In genomic region chr19:50880241-50880640, GRCh38 we compare ENCODE assay signal across 33 cellular contexts. TPM values are rescaled to one million over a fixed set of nuclear protein-coding genes. Genes with fewer than 3 reads are reported as not detected.
"Had no signal": no experiment of that assay in that cellular context is flagged by ENCODE, and none has a peak within 500 bp of the region (broad histone marks: within the 10 kb centered on the region; RNA-seq: fewer than 3 reads in every experiment).

No MANE protein-coding gene starts in this region.

- H3K36me3 ChIP-seq: adrenal gland, esophagus muscularis mucosa, gastrocnemius medialis had no signal

- H3K27ac Mint-ChIP-seq: activated CD4-positive, alpha-beta memory T cell treated with anti-CD3 and anti-CD28 coated beads for 36 hours; activated CD4-positive, alpha-beta T cell treated with anti-CD3 and anti-CD28 coated beads for 36 hours; activated CD4-positive, alpha-beta T cell treated with anti-CD3 and anti-CD28 coated beads, Interleukin-2, amount 10 ng/mL, durations not matched to agents 24 days and 14 days; activated CD8-positive, alpha-beta T cell treated with anti-CD3 and anti-CD28 coated beads, Interleukin-2, amount 10 ng/mL, durations not matched to agents 7 days and 5 days; activated naive CD8-positive, alpha-beta T cell; activated T-helper 17 cell treated with anti-CD3 and anti-CD28 coated beads, Interleukin-2, amount 50 U/mL, for 72 hours; effector memory CD8-positive, alpha-beta T cell; T-helper 17 cell; T-helper 2 cell treated with Interferon-gamma antibody and Interleukin-4, amounts not matched to agents 5 μg/mL and 100 μg/mL, for 36 hours had no signal

- H3K4me3 ChIP-seq: adrenal gland, body of pancreas, esophagus muscularis mucosa, gastrocnemius medialis had no signal

- H3K9me3 ChIP-seq: adrenal gland, body of pancreas, esophagus muscularis mucosa, gastrocnemius medialis had no signal

- H3K36me3 Mint-ChIP-seq: activated CD4-positive, alpha-beta memory T cell treated with anti-CD3 and anti-CD28 coated beads for 36 hours; activated naive CD8-positive, alpha-beta T cell had no signal

- H3K4me1 ChIP-seq: adrenal gland, body of pancreas, esophagus muscularis mucosa, foreskin keratinocyte, gastrocnemius medialis had no signal

- DNase-seq: activated CD4-positive, alpha-beta memory T cell treated with anti-CD3 and anti-CD28 coated beads for 36 hours; activated CD4-positive, alpha-beta T cell treated with anti-CD3 and anti-CD28 coated beads for 36 hours; activated CD4-positive, alpha-beta T cell treated with anti-CD3 and anti-CD28 coated beads, Interleukin-2, amount 10 ng/mL, durations not matched to agents 24 days and 14 days; activated CD4-positive, CD25-positive, alpha-beta regulatory T cell; activated CD4-positive, CD25-positive, alpha-beta regulatory T cell treated with anti-CD3 and anti-CD28 coated beads, Interleukin-2, amount 50 U/mL, for 72 hours; activated CD8-positive, alpha-beta T cell treated with anti-CD3 and anti-CD28 coated beads, Interleukin-2, amount 10 ng/mL, durations not matched to agents 7 days and 5 days; activated effector memory CD4-positive, alpha-beta T cell treated with Interleukin-2 at 50 U/mL for 16 hours; activated gamma-delta T cell treated with Interleukin-2 at 50 U/mL for 16 hours; activated naive CD4-positive, alpha-beta T cell treated with anti-CD3 and anti-CD28 coated beads, Interleukin-2, amount 50 U/mL, for 16 hours; activated naive CD4-positive, alpha-beta T cell treated with Interleukin-2 at 50 U/mL for 16 hours; activated T-cell treated with anti-CD3 and anti-CD28 coated beads, Interleukin-2, amount 50 U/mL, for 4 hours; adrenal gland; amygdala; aorta; body of pancreas; caudate nucleus; cortex of kidney; dermis blood vessel endothelial cell; effector CD4-positive, alpha-beta T cell; effector memory CD8-positive, alpha-beta T cell; erythroblast; foreskin keratinocyte; gastrocnemius medialis; glutamatergic neuron; T-helper 1 cell; T-helper 17 cell; T1000 had no signal

- H3K9me3 Mint-ChIP-seq: activated CD4-positive, alpha-beta memory T cell treated with anti-CD3 and anti-CD28 coated beads for 36 hours; activated CD4-positive, alpha-beta T cell treated with anti-CD3 and anti-CD28 coated beads, Interleukin-2, amount 10 ng/mL, durations not matched to agents 24 days and 14 days; activated T-cell treated with anti-CD3 and anti-CD28 coated beads, Interleukin-2, amount 50 U/mL, for 4 hours; activated T-helper 17 cell treated with anti-CD3 and anti-CD28 coated beads, Interleukin-2, amount 50 U/mL, for 72 hours; effector memory CD8-positive, alpha-beta T cell; T-helper 2 cell treated with Interferon-gamma antibody and Interleukin-4, amounts not matched to agents 5 μg/mL and 100 μg/mL, for 36 hours had no signal

- H3K27ac ChIP-seq: adrenal gland, body of pancreas, esophagus muscularis mucosa, foreskin keratinocyte, gastrocnemius medialis had no signal

- H3K27me3 ChIP-seq: adrenal gland had no signal

- H3K4me1 Mint-ChIP-seq: activated CD4-positive, alpha-beta T cell treated with anti-CD3 and anti-CD28 coated beads for 36 hours; activated CD4-positive, alpha-beta T cell treated with anti-CD3 and anti-CD28 coated beads, Interleukin-2, amount 10 ng/mL, durations not matched to agents 24 days and 14 days; activated T-helper 17 cell treated with anti-CD3 and anti-CD28 coated beads, Interleukin-2, amount 50 U/mL, for 72 hours; T-helper 17 cell had no signal

- ATAC-seq: activated CD4-positive, alpha-beta T cell treated with anti-CD3 and anti-CD28 coated beads for 36 hours; activated CD8-positive, alpha-beta T cell treated with anti-CD3 and anti-CD28 coated beads, Interleukin-2, amount 10 ng/mL, durations not matched to agents 7 days and 5 days; activated T-cell treated with anti-CD3 and anti-CD28 coated beads, Interleukin-2, amount 50 U/mL, for 4 hours; activated T-helper 17 cell treated with anti-CD3 and anti-CD28 coated beads, Interleukin-2, amount 50 U/mL, for 72 hours; body of pancreas; effector memory CD8-positive, alpha-beta T cell; foreskin keratinocyte; gastrocnemius medialis; T-helper 17 cell had no signal

- H3K4me3 Mint-ChIP-seq: activated CD4-positive, alpha-beta memory T cell treated with anti-CD3 and anti-CD28 coated beads for 36 hours; activated CD4-positive, alpha-beta T cell treated with anti-CD3 and anti-CD28 coated beads for 36 hours; activated CD4-positive, alpha-beta T cell treated with anti-CD3 and anti-CD28 coated beads, Interleukin-2, amount 10 ng/mL, durations not matched to agents 24 days and 14 days; activated CD8-positive, alpha-beta T cell treated with anti-CD3 and anti-CD28 coated beads, Interleukin-2, amount 10 ng/mL, durations not matched to agents 7 days and 5 days; activated naive CD8-positive, alpha-beta T cell; activated T-cell treated with anti-CD3 and anti-CD28 coated beads, Interleukin-2, amount 50 U/mL, for 4 hours; activated T-helper 17 cell treated with anti-CD3 and anti-CD28 coated beads, Interleukin-2, amount 50 U/mL, for 72 hours; effector memory CD8-positive, alpha-beta T cell; T-helper 17 cell; T-helper 2 cell treated with Interferon-gamma antibody and Interleukin-4, amounts not matched to agents 5 μg/mL and 100 μg/mL, for 36 hours had no signal

RNA-seq across cellular contexts. Expression of gene KLK2, which starts 7.0 kb away (rescaled TPM):
- total RNA-seq: activated CD4-positive, alpha-beta memory T cell treated with anti-CD3 and anti-CD28 coated beads for 36 hours; activated CD4-positive, alpha-beta T cell treated with anti-CD3 and anti-CD28 coated beads for 36 hours; activated CD8-positive, alpha-beta memory T cell treated with anti-CD3 and anti-CD28 coated beads for 36 hours; activated CD8-positive, alpha-beta T cell treated with anti-CD3 and anti-CD28 coated beads, Interleukin-2, amount 10 ng/mL, durations not matched to agents 7 days and 5 days; activated T-cell treated with anti-CD3 and anti-CD28 coated beads, Interleukin-2, amount 50 U/mL, for 4 hours; aorta; body of pancreas; chondrocyte; dermis blood vessel endothelial cell; esophagus muscularis mucosa; foreskin keratinocyte; gastrocnemius medialis; T-helper 17 cell had no signal

RNA-seq across cellular contexts. Expression of gene KLK3, which starts 25.5 kb away (rescaled TPM):
- total RNA-seq: activated CD4-positive, alpha-beta memory T cell treated with anti-CD3 and anti-CD28 coated beads for 36 hours; activated CD4-positive, alpha-beta T cell treated with anti-CD3 and anti-CD28 coated beads for 36 hours; activated CD4-positive, alpha-beta T cell treated with anti-CD3 and anti-CD28 coated beads, Interleukin-2, amount 10 ng/mL, durations not matched to agents 24 days and 14 days; activated CD8-positive, alpha-beta memory T cell treated with anti-CD3 and anti-CD28 coated beads for 36 hours; activated CD8-positive, alpha-beta T cell treated with anti-CD3 and anti-CD28 coated beads, Interleukin-2, amount 10 ng/mL, durations not matched to agents 7 days and 5 days; activated T-cell treated with anti-CD3 and anti-CD28 coated beads, Interleukin-2, amount 50 U/mL, for 4 hours; activated T-helper 17 cell treated with anti-CD3 and anti-CD28 coated beads, Interleukin-2, amount 50 U/mL, for 72 hours; aorta; body of pancreas; chondrocyte; dermis blood vessel endothelial cell; esophagus muscularis mucosa; foreskin keratinocyte; gastrocnemius medialis; T-helper 17 cell had no signal

RNA-seq across cellular contexts. Expression of gene KLK4, which starts 31.0 kb away (rescaled TPM):
- total RNA-seq: activated CD4-positive, alpha-beta memory T cell treated with anti-CD3 and anti-CD28 coated beads for 36 hours; activated CD4-positive, alpha-beta T cell treated with anti-CD3 and anti-CD28 coated beads for 36 hours; activated CD4-positive, alpha-beta T cell treated with anti-CD3 and anti-CD28 coated beads, Interleukin-2, amount 10 ng/mL, durations not matched to agents 24 days and 14 days; activated CD8-positive, alpha-beta memory T cell treated with anti-CD3 and anti-CD28 coated beads for 36 hours; activated CD8-positive, alpha-beta T cell treated with anti-CD3 and anti-CD28 coated beads, Interleukin-2, amount 10 ng/mL, durations not matched to agents 7 days and 5 days; activated T-cell treated with anti-CD3 and anti-CD28 coated beads, Interleukin-2, amount 50 U/mL, for 4 hours; activated T-helper 17 cell treated with anti-CD3 and anti-CD28 coated beads, Interleukin-2, amount 50 U/mL, for 72 hours; aorta; body of pancreas; chondrocyte; dermis blood vessel endothelial cell; esophagus muscularis mucosa; foreskin keratinocyte; gastrocnemius medialis; T-helper 17 cell had no signal

RNA-seq across cellular contexts. Expression of gene KLK15, which starts 46.9 kb away (rescaled TPM):
- total RNA-seq: activated CD4-positive, alpha-beta memory T cell treated with anti-CD3 and anti-CD28 coated beads for 36 hours; activated CD4-positive, alpha-beta T cell treated with anti-CD3 and anti-CD28 coated beads for 36 hours; activated CD4-positive, alpha-beta T cell treated with anti-CD3 and anti-CD28 coated beads, Interleukin-2, amount 10 ng/mL, durations not matched to agents 24 days and 14 days; activated CD8-positive, alpha-beta memory T cell treated with anti-CD3 and anti-CD28 coated beads for 36 hours; activated CD8-positive, alpha-beta T cell treated with anti-CD3 and anti-CD28 coated beads, Interleukin-2, amount 10 ng/mL, durations not matched to agents 7 days and 5 days; activated T-cell treated with anti-CD3 and anti-CD28 coated beads, Interleukin-2, amount 50 U/mL, for 4 hours; activated T-helper 17 cell treated with anti-CD3 and anti-CD28 coated beads, Interleukin-2, amount 50 U/mL, for 72 hours; aorta; body of pancreas; chondrocyte; dermis blood vessel endothelial cell; esophagus muscularis mucosa; foreskin keratinocyte; gastrocnemius medialis; T-helper 17 cell had no signal

RNA-seq across cellular contexts. Expression of gene KLK1, which starts 56.7 kb away (rescaled TPM):
- total RNA-seq: chondrocyte, dermis blood vessel endothelial cell, esophagus muscularis mucosa, T-helper 17 cell had no signal
